Comparison of ENCODE assay signal across 9 cellular contexts in the genomic region with DNA sequence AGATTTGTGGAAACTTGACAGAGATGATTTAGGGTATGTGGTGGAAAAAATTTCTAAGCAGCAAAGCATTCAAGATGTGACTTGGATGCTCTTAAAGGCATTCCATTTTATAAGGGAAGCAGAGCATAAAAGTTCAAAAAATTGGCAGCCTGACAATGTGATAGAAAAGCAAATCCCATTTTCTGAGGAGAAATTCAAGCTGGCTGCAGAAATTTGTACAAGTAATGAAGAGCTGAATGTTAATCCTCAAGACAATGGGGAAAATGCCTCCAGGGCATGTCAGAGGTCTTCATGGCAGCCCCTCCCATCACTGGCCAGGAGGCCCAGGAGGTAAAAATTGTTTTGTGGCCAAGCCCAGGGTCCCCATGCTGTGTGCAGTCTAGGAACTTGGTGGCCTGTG. TPM values are rescaled to one million over a fixed set of nuclear protein-coding genes. Genes with fewer than 3 reads are reported as not detected.
"Had no signal": no experiment of that assay in that cellular context is flagged by ENCODE, and none has a peak within 500 bp of the region (broad histone marks: within the 10 kb centered on the region; RNA-seq: fewer than 3 reads in every experiment).

No MANE protein-coding gene starts in this region.

RNA-seq across cellular contexts. Expression of gene TMEM244, which starts 58.2 kb away (rescaled TPM):
- total RNA-seq: OCI-LY7, PC-3, PC-9, Peyer's patch, Right ventricle myocardium inferior, Right ventricle myocardium superior, SJCRH30, SJSA1, SK-MEL-5 had no signal
